Comparison of ENCODE assay signal across 27 cellular contexts in the genomic region with DNA sequence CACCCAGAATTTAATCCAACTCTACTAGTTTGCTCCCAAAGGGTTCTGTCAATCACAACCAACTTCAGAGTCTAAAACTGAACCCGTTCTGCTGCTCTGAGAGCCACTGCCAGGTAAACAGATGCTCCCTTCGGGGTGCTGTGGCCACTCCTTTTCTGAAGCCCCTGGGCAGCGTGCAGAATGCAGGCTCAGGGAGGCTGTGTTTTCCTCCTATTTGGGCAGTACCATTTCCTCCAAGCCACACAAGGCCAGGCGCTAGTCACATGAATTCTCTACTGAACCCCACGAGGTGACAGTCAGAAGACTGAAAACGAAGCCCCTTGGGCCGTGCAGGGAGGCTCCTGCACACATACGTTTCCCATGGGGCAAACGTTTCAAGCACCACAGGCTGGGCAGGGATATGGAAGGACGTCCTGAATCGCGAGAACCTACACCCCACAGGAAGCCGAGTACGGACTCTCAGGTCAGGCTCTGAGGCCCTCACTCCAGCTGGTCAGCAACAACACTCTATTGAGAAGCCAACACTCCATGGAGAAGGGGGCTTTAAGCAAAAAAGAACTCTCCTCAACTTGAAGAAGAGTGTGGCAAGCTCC.
"Had no signal": no experiment of that assay in that cellular context is flagged by ENCODE, and none has a peak within 500 bp of the region (broad histone marks: within the 10 kb centered on the region; RNA-seq: fewer than 3 reads in every experiment).

No MANE protein-coding gene starts in this region.

- DNase-seq: activated CD4-positive, alpha-beta memory T cell treated with anti-CD3 and anti-CD28 coated beads for 36 hours; activated CD4-positive, alpha-beta T cell treated with anti-CD3 and anti-CD28 coated beads for 36 hours; activated CD4-positive, alpha-beta T cell treated with anti-CD3 and anti-CD28 coated beads, Interleukin-2, amount 10 ng/mL, durations not matched to agents 24 days and 14 days; activated CD4-positive, CD25-positive, alpha-beta regulatory T cell; activated CD4-positive, CD25-positive, alpha-beta regulatory T cell treated with anti-CD3 and anti-CD28 coated beads, Interleukin-2, amount 50 U/mL, for 72 hours; activated CD8-positive, alpha-beta memory T cell treated with anti-CD3 and anti-CD28 coated beads, Interleukin-2, amount 10 ng/mL, durations not matched to agents 7 days and 5 days; activated CD8-positive, alpha-beta memory T cell treated with anti-CD3 and anti-CD28 coated beads, Interleukin-2, amount 50 U/mL, for 4 hours; activated CD8-positive, alpha-beta T cell treated with anti-CD3 and anti-CD28 coated beads, Interleukin-2, amount 10 ng/mL, durations not matched to agents 7 days and 5 days; activated effector memory CD4-positive, alpha-beta T cell treated with anti-CD3 and anti-CD28 coated beads, Interleukin-2, amount 50 U/mL, for 16 hours; activated naive CD4-positive, alpha-beta T cell treated with anti-CD3 and anti-CD28 coated beads for 36 hours; activated naive CD8-positive, alpha-beta T cell treated with anti-CD3 and anti-CD28 coated beads for 36 hours; activated naive CD8-positive, alpha-beta T cell treated with anti-CD3 and anti-CD28 coated beads, Interleukin-2, amount 50 U/mL, for 24 hours; activated T-cell treated with anti-CD3 and anti-CD28 coated beads, Interleukin-2, amount 50 U/mL, for 1 hour; activated T-cell treated with anti-CD3 and anti-CD28 coated beads, Interleukin-2, amount 50 U/mL, for 48 hours; adrenal gland; amygdala; aorta; body of pancreas; caudate nucleus; dorsolateral prefrontal cortex; effector memory CD4-positive, alpha-beta T cell; esophagus squamous epithelium; foreskin melanocyte; T-helper 2 cell had no signal

- H3K27ac ChIP-seq: adrenal gland, body of pancreas, dorsolateral prefrontal cortex, epithelial cell of prostate, esophagus squamous epithelium, gastroesophageal sphincter had no signal

- H3K4me3 ChIP-seq: adrenal gland, body of pancreas, dorsolateral prefrontal cortex, esophagus squamous epithelium, gastroesophageal sphincter had no signal

- FAIRE-seq: colon had no signal

- H3K9me3 ChIP-seq: adrenal gland, body of pancreas, esophagus squamous epithelium, gastroesophageal sphincter had no signal

- H3K4me1 ChIP-seq: adrenal gland, body of pancreas, esophagus squamous epithelium, gastroesophageal sphincter had no signal

- H3K27me3 ChIP-seq: adrenal gland, body of pancreas, dorsolateral prefrontal cortex, esophagus squamous epithelium, gastroesophageal sphincter had no signal

- ATAC-seq: activated CD4-positive, alpha-beta T cell treated with anti-CD3 and anti-CD28 coated beads for 36 hours; activated CD8-positive, alpha-beta memory T cell treated with anti-CD3 and anti-CD28 coated beads, Interleukin-2, amount 10 ng/mL, durations not matched to agents 7 days and 5 days; activated CD8-positive, alpha-beta T cell treated with anti-CD3 and anti-CD28 coated beads, Interleukin-2, amount 10 ng/mL, durations not matched to agents 7 days and 5 days; activated naive CD8-positive, alpha-beta T cell treated with anti-CD3 and anti-CD28 coated beads, Interleukin-2, amount 50 U/mL, for 24 hours; body of pancreas; gastroesophageal sphincter had no signal

- H3K36me3 ChIP-seq: adrenal gland had no signal
